ENCODE assay signal across 1 cellular context in the genomic region with DNA sequence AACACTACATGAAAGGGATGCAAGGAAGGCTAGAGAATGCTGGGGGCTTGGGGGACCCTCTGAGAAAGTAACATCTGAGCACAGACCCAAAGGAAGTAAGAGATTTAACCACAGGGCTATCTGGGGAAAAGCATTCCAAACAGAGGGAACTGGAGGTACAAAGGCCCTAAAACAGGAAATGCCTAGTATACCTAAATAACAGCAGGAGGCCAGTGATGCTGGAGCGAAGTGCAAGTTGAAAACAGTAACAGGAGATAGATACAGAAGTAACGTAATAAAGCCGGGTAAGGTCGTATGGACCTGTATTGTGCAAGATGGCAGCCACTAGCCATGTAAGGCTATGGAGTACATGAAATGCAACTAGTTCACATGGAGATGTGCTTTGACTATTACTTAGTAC.
TF ChIP-seq lines count a peak whose summit lies in the region.

No MANE protein-coding gene starts in this region.

TF ChIP-seq in endothelial cell of umbilical vein, 7 proteins besides CTCF, POLR2A, EP300 and RAD21:
- no peak for TF ChIP-seq POLR2AphosphoS5 (IDR thresholded peaks at IDR 0.05; ENCODE audit: insufficient read depth, low read depth, low read length)
- no peak for TF ChIP-seq MAX (IDR thresholded peaks at IDR 0.05; ENCODE audit: insufficient read depth, insufficient read length)
- TF ChIP-seq FOS (IDR thresholded peaks at IDR 0.05; ENCODE audit: borderline replicate concordance, insufficient read depth, low read length): no peak
- no peak for TF ChIP-seq EZH2 (IDR thresholded peaks at IDR 0.05; ENCODE audit: borderline replicate concordance, low read depth, low read length, severe bottlenecking)
- no peak for TF ChIP-seq GATA2 (IDR thresholded peaks at IDR 0.05; ENCODE audit: insufficient read depth, insufficient read length, low read depth, low read length)
- no peak for TF ChIP-seq MYC (IDR thresholded peaks at IDR 0.05; ENCODE audit: low read depth, low read length)
- TF ChIP-seq JUN (IDR thresholded peaks at IDR 0.05; ENCODE audit: borderline replicate concordance, insufficient read depth, insufficient read length, low read depth): no peak
